23 cellular contexts compared by ENCODE assay signal in genomic region chr1:217066794-217067193, GRCh38.
"Had no signal": no experiment of that assay in that cellular context is flagged by ENCODE, and none has a peak within 500 bp of the region (broad histone marks: within the 10 kb centered on the region; RNA-seq: fewer than 3 reads in every experiment).

No MANE protein-coding gene starts in this region.

- H3K4me1 ChIP-seq: colonic mucosa, esophagus squamous epithelium, gastroesophageal sphincter had no signal

- H3K4me3 ChIP-seq: colonic mucosa, coronary artery, dorsolateral prefrontal cortex, esophagus muscularis mucosa, esophagus squamous epithelium, gastroesophageal sphincter, heart left ventricle, heart right ventricle had no signal

- H3K27me3 ChIP-seq: colonic mucosa, dorsolateral prefrontal cortex, esophagus muscularis mucosa, esophagus squamous epithelium, foreskin keratinocyte, gastroesophageal sphincter, heart left ventricle, heart right ventricle had no signal

- H3K36me3 ChIP-seq: colonic mucosa, esophagus muscularis mucosa, esophagus squamous epithelium, gastroesophageal sphincter, heart left ventricle, heart right ventricle had no signal

- DNase-seq: colonic mucosa; cortex of kidney; dermis blood vessel endothelial cell; dorsolateral prefrontal cortex; effector CD4-positive, alpha-beta T cell; effector CD8-positive, alpha-beta T cell; effector memory CD4-positive, alpha-beta T cell; effector memory CD8-positive, alpha-beta T cell; endodermal cell; erythroblast; esophagus squamous epithelium; foreskin fibroblast; foreskin keratinocyte; foreskin melanocyte; glutamatergic neuron; head of caudate nucleus; heart left ventricle; heart right ventricle had no signal

- ATAC-seq: effector memory CD8-positive, alpha-beta T cell; esophagus mucosa; gastroesophageal sphincter; heart left ventricle; heart right ventricle had no signal

- H3K9me3 ChIP-seq: colonic mucosa, esophagus muscularis mucosa, esophagus squamous epithelium, gastroesophageal sphincter, heart left ventricle, heart right ventricle had no signal

- H3K27ac ChIP-seq: colonic mucosa, coronary artery, dorsolateral prefrontal cortex, epithelial cell of prostate, esophagus muscularis mucosa, esophagus squamous epithelium, foreskin keratinocyte, gastroesophageal sphincter, heart left ventricle, heart right ventricle had no signal
